18 cellular contexts compared by ENCODE assay signal in the genomic region with DNA sequence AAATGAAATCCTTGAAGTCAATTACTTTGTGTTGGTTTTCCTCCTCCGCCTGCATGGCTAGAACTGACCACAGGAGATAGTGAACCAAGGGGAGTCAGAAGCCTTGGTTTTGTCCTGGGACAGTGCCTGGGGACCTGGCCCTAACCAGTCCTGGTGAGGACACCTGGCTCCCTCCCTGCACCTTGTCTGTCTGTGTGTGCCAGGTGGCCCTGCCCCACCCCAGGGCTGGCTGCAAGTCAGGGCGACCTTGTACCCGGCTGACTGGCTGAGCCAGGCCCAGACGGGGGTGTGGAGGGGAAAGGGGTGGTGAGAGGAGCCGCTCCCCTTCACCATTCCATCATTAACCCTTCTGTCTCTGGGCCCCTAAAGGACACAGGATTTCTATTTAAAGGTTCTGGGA. TPM values are rescaled to one million over a fixed set of nuclear protein-coding genes. Genes with fewer than 3 reads are reported as not detected.
DNase-seq lines count a peak whose midpoint lies in the region; ATAC-seq, FAIRE-seq and TF ChIP-seq lines count a peak whose summit lies in the region.
"Had no signal": no experiment of that assay in that cellular context is flagged by ENCODE, and none has a peak within 500 bp of the region (broad histone marks: within the 10 kb centered on the region; RNA-seq: fewer than 3 reads in every experiment).

No MANE protein-coding gene starts in this region.

- H3K4me2 ChIP-seq in A549 (0 out of 3 replicates have a peak overlapping the region, but pooled peaks have one; percentile 5), osteoblast (ENCODE audit: insufficient read depth, low read length) (no peak overlapping the region)

- TF ChIP-seq EP300 in A549 (IDR thresholded peaks at IDR 0.05): no peak

- H3K9ac ChIP-seq in NT2/D1 (ENCODE audit: insufficient read length, low read depth): peak overlapping the region; percentile 1

- H3K4me1 ChIP-seq in A549 (peaks cover 36% of the 10 kb centered on the region), NT2/D1 (ENCODE audit: insufficient read depth, insufficient read length) (peaks cover 35% of the 10 kb centered on the region), osteoblast (ENCODE audit: insufficient read depth, low read length) (peaks cover 17% of the 10 kb centered on the region)

- H3K9me3 ChIP-seq in A549 (no peaks in the 10 kb centered on the region), NT2/D1 (ENCODE audit: insufficient read depth, low read length) (no peaks in the 10 kb centered on the region), osteoblast (ENCODE audit: low read depth, low read length) (no peaks in the 10 kb centered on the region)

- no peak for TF ChIP-seq CTCF in A549 (IDR thresholded peaks at IDR 0.05)
- TF ChIP-seq CTCF in osteoblast (IDR thresholded peaks at IDR 0.05; ENCODE audit: extremely low read depth, low read depth, low read length): no peak

- H4K20me1 ChIP-seq in osteoblast (ENCODE audit: insufficient read depth, low read length): peaks cover 5% of the 10 kb centered on the region

- FAIRE-seq in A549 (lab: Jason Lieb, UNC): no peak
- FAIRE-seq: GM12878 had no signal

- no peak overlapping the region for H2AFZ ChIP-seq in osteoblast (ENCODE audit: low read length)

- WGBS in A549 (ENCODE audit: missing lambda C conversion rate): 57% methylated on average over 4 of the region's 5 CpGs

- ATAC-seq in A549 (peak; percentile 11 to 20; a peak in 2 of 6 replicates), esophagus mucosa (peak; percentile 68), GM18498 (IDR thresholded peaks at IDR 0.05; ENCODE audit: unreplicated experiment) (no peak), HG02884 (IDR thresholded peaks at IDR 0.05; ENCODE audit: unreplicated experiment) (no peak)
- ATAC-seq: activated CD8-positive, alpha-beta memory T cell treated with anti-CD3 and anti-CD28 coated beads, Interleukin-2, amount 10 ng/mL, durations not matched to agents 7 days and 5 days; effector memory CD8-positive, alpha-beta T cell; GM12878 had no signal

- no peak overlapping the region for H3K4me3 ChIP-seq in A549
- no peak overlapping the region for H3K4me3 ChIP-seq in NT2/D1 (ENCODE audit: insufficient read length, low read depth)
- no peak overlapping the region for H3K4me3 ChIP-seq in osteoblast (ENCODE audit: insufficient read depth, low read length)
- H3K4me3 ChIP-seq: GM12878 had no signal

- DNase-seq in A549 (ENCODE audit: low read depth in 1 of 2, low spot score in 1 of 2) (no peak), NT2/D1 (ENCODE audit: low read depth, low spot score) (no peak), osteoblast (ENCODE audit: insufficient read length, low spot score, missing footprints) (no peak), MV-4-11 (lab: John Stamatoyannopoulos, UW) (no peak), cerebellum (ENCODE audit: low spot score) (no peak)
- DNase-seq: activated B cell treated with CpG ODN at 0.5 μM for 24 hours; activated CD8-positive, alpha-beta memory T cell treated with anti-CD3 and anti-CD28 coated beads, Interleukin-2, amount 10 ng/mL, durations not matched to agents 7 days and 5 days; activated naive CD4-positive, alpha-beta T cell treated with Interleukin-2 at 50 U/mL for 16 hours; effector memory CD8-positive, alpha-beta T cell; foreskin melanocyte; NCI-H187 treated with DMSO at 0.1 percent for 48 hours; NCI-H526; stimulated activated CD4-positive, alpha-beta T cell treated with anti-CD3 and anti-CD28 coated beads, Interleukin-15, amount 100 ng/mL, for 24 hours; T-helper 1 cell had no signal

- TF ChIP-seq RAD21 in A549 (conservative IDR thresholded peaks at IDR 0.05 in 1 of 2, IDR thresholded peaks at IDR 0.05 in 1 of 2): no peak

- H3K27ac ChIP-seq in A549 (peak overlapping the region in 1 of 2 experiments; percentile 47; a peak in 2 of 6 replicates), osteoblast (ENCODE audit: low read depth, low read length) (peak overlapping the region; percentile 20)

- H3K27me3 ChIP-seq in NT2/D1 (ENCODE audit: insufficient read depth, insufficient read length): no peaks in the 10 kb centered on the region
- no peaks in the 10 kb centered on the region for H3K27me3 ChIP-seq in osteoblast (ENCODE audit: insufficient read depth, low read length)

- H3K79me2 ChIP-seq in osteoblast (ENCODE audit: insufficient read depth, low read length): no peaks in the 10 kb centered on the region

- POLR2A ChIA-PET in A549 (lab: Yijun Ruan, JAX): interaction anchor here (1.0 kb wide), 1 partner anchor 12 kb away, joined by 3 read pairs; no protein-coding TSS in a partner anchor

- H3K36me3 ChIP-seq in NT2/D1 (ENCODE audit: insufficient read depth, insufficient read length, low read length) (peaks cover 22% of the 10 kb centered on the region), osteoblast (ENCODE audit: insufficient read depth, low read length) (no peaks in the 10 kb centered on the region)

- TF ChIP-seq POLR2A in A549 (IDR thresholded peaks at IDR 0.05; ENCODE audit: low read length): no peak

- CTCF ChIA-PET in A549 (lab: Yijun Ruan, JAX): interaction anchor here (0.9 to 16.5 kb wide), 12 partner anchors 10 to 167 kb away, joined by 3 to 195 read pairs (median 6); partner anchors contain the start of gene WIPF2

TF ChIP-seq in A549, 52 proteins besides CTCF, POLR2A, EP300 and RAD21:
- no peak for TF ChIP-seq FOXS1 (CRISPR knock-in tag; IDR thresholded peaks at IDR 0.05)
- no peak for TF ChIP-seq PBX3 (IDR thresholded peaks at IDR 0.05)
- TF ChIP-seq SMC3 (IDR thresholded peaks at IDR 0.05): no peak
- no peak for TF ChIP-seq ZNF302 (CRISPR knock-in tag; IDR thresholded peaks at IDR 0.05)
- no peak for TF ChIP-seq HOXA7 (CRISPR knock-in tag; IDR thresholded peaks at IDR 0.05)
- TF ChIP-seq RNF2 (IDR thresholded peaks at IDR 0.05; ENCODE audit: borderline replicate concordance, low read depth): no peak
- TF ChIP-seq CHD4 (IDR thresholded peaks at IDR 0.05; ENCODE audit: borderline replicate concordance): no peak
- TF ChIP-seq, protein P1, sequence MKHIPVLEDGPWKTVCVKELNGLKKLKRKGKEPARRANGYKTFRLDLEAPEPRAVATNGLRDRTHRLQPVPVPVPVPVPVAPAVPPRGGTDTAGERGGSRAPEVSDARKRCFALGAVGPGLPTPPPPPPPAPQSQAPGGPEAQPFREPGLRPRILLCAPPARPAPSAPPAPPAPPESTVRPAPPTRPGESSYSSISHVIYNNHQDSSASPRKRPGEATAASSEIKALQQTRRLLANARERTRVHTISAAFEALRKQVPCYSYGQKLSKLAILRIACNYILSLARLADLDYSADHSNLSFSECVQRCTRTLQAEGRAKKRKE (CRISPR knock-in tag; IDR thresholded peaks at IDR 0.05; ENCODE audit: low read depth): no peak
- TF ChIP-seq POLR2AphosphoS2 (conservative IDR thresholded peaks at IDR 0.05; ENCODE audit: low read length): no peak

RNA-seq across cellular contexts. Expression of gene RAPGEFL1, which starts 3.4 kb away (rescaled TPM):
- polyA plus RNA-seq in A549 (2011; rRNA removed) (3.7 and 4.1 TPM in 2 replicates), A549 (2017; fragmentation: RNase III; extraction: RNeasy Plus Mini Kit Qiagen cat#74134 plus additional on column Dnase treatment) (4.7 to 4.8 TPM (median 4.8 TPM) in 3 replicates)
- 4.6 and 5.6 TPM in 2 replicates for polyA plus RNA-seq in A549 (2012; cell fraction: cytosol; rRNA removed)
- polyA plus RNA-seq in A549 (2012; cell fraction: nucleus; rRNA removed): 43.7 and 49.2 TPM in 2 replicates
- polyA minus RNA-seq in A549 (2011; rRNA and poly(A)+ RNA removed): 5.9 and 6.8 TPM in 2 replicates
- total RNA-seq in esophagus mucosa (112 TPM), osteoblast (1.4 and 2.1 TPM in 2 replicates), cerebellum (15.3 TPM)

RNA-seq across cellular contexts. Expression of gene WIPF2, which starts 38.4 kb away (rescaled TPM):
- polyA plus RNA-seq in A549 (2011; rRNA removed) (13.8 and 15.3 TPM in 2 replicates), A549 (2017; fragmentation: RNase III; extraction: RNeasy Plus Mini Kit Qiagen cat#74134 plus additional on column Dnase treatment) (19.3 to 21.5 TPM (median 20.8 TPM) in 3 replicates)
- polyA plus RNA-seq in A549 (2012; cell fraction: cytosol; rRNA removed): 7.9 and 10.4 TPM in 2 replicates
- polyA plus RNA-seq in A549 (2012; cell fraction: nucleus; rRNA removed): 8.6 and 10.5 TPM in 2 replicates
- 11.0 and 16.4 TPM in 2 replicates for polyA minus RNA-seq in A549 (2011; rRNA and poly(A)+ RNA removed)
- total RNA-seq in esophagus mucosa (27.2 TPM), osteoblast (8.0 and 8.5 TPM in 2 replicates), cerebellum (14.3 TPM)

RNA-seq across cellular contexts. Expression of gene CASC3, which starts 40.4 kb away (rescaled TPM):
- polyA plus RNA-seq in A549 (2011; rRNA removed): 62.8 and 67.9 TPM in 2 replicates
- polyA plus RNA-seq in A549 (2012; cell fraction: cytosol; rRNA removed): 30.9 and 36.2 TPM in 2 replicates
- 79.2 and 100 TPM in 2 replicates for polyA plus RNA-seq in A549 (2012; cell fraction: nucleus; rRNA removed)
- 44.5 to 48.2 TPM (median 45.5 TPM) in 3 replicates for polyA plus RNA-seq in A549 (2017; fragmentation: RNase III; extraction: RNeasy Plus Mini Kit Qiagen cat#74134 plus additional on column Dnase treatment)
- 51.1 and 56.5 TPM in 2 replicates for polyA minus RNA-seq in A549 (2011; rRNA and poly(A)+ RNA removed)
- total RNA-seq in esophagus mucosa: 38.5 TPM
- 40.7 and 45.2 TPM in 2 replicates for total RNA-seq in osteoblast
- 58.4 TPM for total RNA-seq in cerebellum

RNA-seq across cellular contexts. Expression of gene MSL1, which starts 58.9 kb away (rescaled TPM):
- polyA plus RNA-seq in A549 (2011; rRNA removed): 87.8 and 95.1 TPM in 2 replicates
- 24.3 and 30.5 TPM in 2 replicates for polyA plus RNA-seq in A549 (2012; cell fraction: cytosol; rRNA removed)
- polyA plus RNA-seq in A549 (2012; cell fraction: nucleus; rRNA removed): 28.3 and 28.4 TPM in 2 replicates
- polyA plus RNA-seq in A549 (2017; fragmentation: RNase III; extraction: RNeasy Plus Mini Kit Qiagen cat#74134 plus additional on column Dnase treatment): 60.4 to 70.1 TPM (median 64.8 TPM) in 3 replicates
- 32.5 and 33.0 TPM in 2 replicates for polyA minus RNA-seq in A549 (2011; rRNA and poly(A)+ RNA removed)
- total RNA-seq in esophagus mucosa: 36.1 TPM
- total RNA-seq in osteoblast: 53.3 and 60.1 TPM in 2 replicates
- total RNA-seq in cerebellum: 84.8 TPM

Comparison
In these comparisons a context has a peak if more than half of its experiments do, and no peak if none do; other contexts are left out.
1. ATAC-seq: peak in A549 (2 of 2) and esophagus mucosa (single experiment); none in GM18498 (single experiment) and HG02884 (single experiment).